24 cellular contexts compared by ENCODE assay signal in the genomic region with DNA sequence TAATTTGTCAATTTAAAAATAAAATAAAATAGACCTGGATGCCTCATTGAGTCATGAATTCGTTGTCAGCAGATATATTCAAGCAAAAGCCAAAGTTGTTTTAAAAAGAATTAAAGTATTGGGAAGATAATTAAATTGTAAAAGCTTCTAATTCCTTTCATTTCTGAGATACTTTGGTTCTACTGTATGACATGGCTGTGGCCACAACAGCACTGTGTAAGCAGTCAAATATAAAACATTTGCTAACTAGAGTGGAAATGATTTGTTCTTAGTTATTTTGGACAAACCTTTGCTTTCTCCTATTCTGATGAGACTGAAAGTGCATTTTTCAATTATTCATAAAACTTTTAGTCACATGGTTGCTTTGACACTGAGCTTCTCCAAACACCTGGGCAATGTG.
DNase-seq lines count a peak whose midpoint lies in the region; ATAC-seq, FAIRE-seq and TF ChIP-seq lines count a peak whose summit lies in the region.
"Had no signal": no experiment of that assay in that cellular context is flagged by ENCODE, and none has a peak within 500 bp of the region (broad histone marks: within the 10 kb centered on the region; RNA-seq: fewer than 3 reads in every experiment).

No MANE protein-coding gene starts in this region.

- H3K79me2 ChIP-seq in SK-N-SH (ENCODE audit: insufficient read depth) (no peaks in the 10 kb centered on the region), astrocyte (ENCODE audit: insufficient read depth, low read length) (no peaks in the 10 kb centered on the region)

- H3K4me3 ChIP-seq in SK-N-SH (ENCODE audit: low read depth in 2 of 2, low read length in 1 of 2) (no peak overlapping the region), astrocyte (ENCODE audit: insufficient read depth, low read depth, low read length) (no peak overlapping the region)
- H3K4me3 ChIP-seq: GM23338 had no signal

- 54% methylated on average over 1 of the region's 1 CpG for WGBS in SK-N-SH (ENCODE audit: low lambda C conversion rate)

- intact Hi-C loops in posterior cingulate gyrus (cut with DNase I): no loop called here
- intact Hi-C loops in sciatic nerve (cut with DNase I): no loop called here

- H4K20me1 ChIP-seq in SK-N-SH (ENCODE audit: insufficient read depth): no peaks in the 10 kb centered on the region
- H4K20me1 ChIP-seq in astrocyte (ENCODE audit: insufficient read depth, low read length): no peaks in the 10 kb centered on the region

- H3K36me3 Mint-ChIP-seq in astrocyte (ENCODE audit: low read depth, unreplicated experiment): no peaks in the 10 kb centered on the region
- H3K36me3 Mint-ChIP-seq: CD4-positive, CD25-positive, alpha-beta regulatory T cell; CD8-positive, alpha-beta memory T cell; IgD-negative memory B cell had no signal

- H3K9me3 Mint-ChIP-seq in astrocyte (ENCODE audit: unreplicated experiment): no peaks in the 10 kb centered on the region
- H3K9me3 Mint-ChIP-seq: GM23338, IgD-negative memory B cell had no signal

- ATAC-seq in SK-N-SH treated with all-trans-retinoic acid at 6 μM for 48 hours (peak; percentile 73), HG03432 (IDR thresholded peaks at IDR 0.05; ENCODE audit: unreplicated experiment) (no peak), sciatic nerve (no peak)
- ATAC-seq: GM23338, HCT116, HepG2 had no signal

- H3F3A ChIP-seq in SK-N-SH (replicated peaks; ENCODE audit: insufficient read depth): no peaks in the 10 kb centered on the region

- no peaks in the 10 kb centered on the region for H3K9me2 ChIP-seq in SK-N-SH

- H2AFZ ChIP-seq in SK-N-SH (ENCODE audit: low read depth) (no peak overlapping the region), astrocyte (ENCODE audit: low read depth, low read length) (no peak overlapping the region)
- H2AFZ ChIP-seq: GM23338 had no signal

- TF ChIP-seq EP300 in SK-N-SH (IDR thresholded peaks at IDR 0.05; ENCODE audit: borderline replicate concordance in 1 of 2, low read depth in 1 of 2, low read length in 1 of 2): no peak

- TF ChIP-seq CTCF in SK-N-SH (IDR thresholded peaks at IDR 0.05) (no peak), astrocyte (IDR thresholded peaks at IDR 0.05; ENCODE audit: insufficient read depth, low read depth, low read length) (no peak)

- H3K4me1 ChIP-seq in SK-N-SH (ENCODE audit: control insufficient read depth in 1 of 2, insufficient read depth in 2 of 2, low read depth in 1 of 2, low read length in 1 of 2) (0 out of 4 replicates have a peak, but pooled peaks cover 0 to 3% of the 10 kb centered on the region in 2 experiments), astrocyte (ENCODE audit: insufficient read depth, low read length) (no peaks in the 10 kb centered on the region)
- H3K4me1 ChIP-seq: BE2C had no signal

- H3K27ac ChIP-seq in SK-N-SH (ENCODE audit: low read depth in 2 of 2, low read length in 1 of 2) (no peak overlapping the region; a peak in 1 of 4 replicates), astrocyte (ENCODE audit: low read depth, low read length) (no peak overlapping the region)
- H3K27ac ChIP-seq: 22Rv1 had no signal

- no peak overlapping the region for H3K4me2 ChIP-seq in SK-N-SH
- H3K4me2 ChIP-seq in astrocyte (ENCODE audit: low read length): no peak overlapping the region
- H3K4me2 ChIP-seq: GM23338 had no signal

- no peak overlapping the region for H3K9ac ChIP-seq in SK-N-SH
- no peak overlapping the region for H3K9ac ChIP-seq in astrocyte (ENCODE audit: low read length)

- H3K4me3 Mint-ChIP-seq in astrocyte (ENCODE audit: unreplicated experiment): no peak overlapping the region
- H3K4me3 Mint-ChIP-seq: CD4-positive, CD25-positive, alpha-beta regulatory T cell; CD8-positive, alpha-beta memory T cell; GM23338; HFFc6; IgD-negative memory B cell had no signal

- no peak for TF ChIP-seq RAD21 in SK-N-SH (IDR thresholded peaks at IDR 0.05; ENCODE audit: low read length)

- H3K4me1 Mint-ChIP-seq in astrocyte (ENCODE audit: low read depth, unreplicated experiment): no peaks in the 10 kb centered on the region
- H3K4me1 Mint-ChIP-seq: CD4-positive, CD25-positive, alpha-beta regulatory T cell; CD8-positive, alpha-beta memory T cell; GM23338; IgD-negative memory B cell had no signal

- CTCF ChIA-PET in SK-N-SH (lab: Yijun Ruan, JAX): no interaction called here

- H3K27me3 Mint-ChIP-seq in astrocyte (ENCODE audit: low read depth, unreplicated experiment): no peaks in the 10 kb centered on the region
- H3K27me3 Mint-ChIP-seq: CD4-positive, CD25-positive, alpha-beta regulatory T cell; CD8-positive, alpha-beta memory T cell; IgD-negative memory B cell had no signal

- FAIRE-seq in astrocyte (lab: Jason Lieb, UNC): peak; percentile 54
- FAIRE-seq: D721Med, GM12892, GM18507, H54, HepG2 had no signal

- no peaks in the 10 kb centered on the region for H3K27me3 ChIP-seq in SK-N-SH (ENCODE audit: insufficient read depth)
- no peaks in the 10 kb centered on the region for H3K27me3 ChIP-seq in astrocyte (ENCODE audit: insufficient read depth, low read length)
- H3K27me3 ChIP-seq: BE2C had no signal

- no peaks in the 10 kb centered on the region for H3K36me3 ChIP-seq in SK-N-SH (replicated peaks in 1 of 2; ENCODE audit: control insufficient read depth in 1 of 2, insufficient read depth in 2 of 2, low read length in 1 of 2)
- H3K36me3 ChIP-seq in astrocyte (ENCODE audit: insufficient read depth, low read length): no peaks in the 10 kb centered on the region
- H3K36me3 ChIP-seq: BE2C had no signal

- no peak for DNase-seq in SK-N-SH
- DNase-seq in astrocyte (ENCODE audit: low read depth): peak; percentile 49
- peak; percentile 2 for DNase-seq in renal cortical epithelial cell (ENCODE audit: low read depth)
- DNase-seq in posterior cingulate gyrus: no peak
- no peak for DNase-seq in sciatic nerve (ENCODE audit: low spot score)
- DNase-seq: BE2C; C1 segment of cervical spinal cord; CD4-positive, CD25-positive, alpha-beta regulatory T cell; CD8-positive, alpha-beta memory T cell; COR-L47; GDM1; HFFc6; KBM-7 had no signal

- H3K9me3 ChIP-seq in SK-N-SH (no peaks in the 10 kb centered on the region), astrocyte (ENCODE audit: insufficient read depth, low read depth, low read length) (no peaks in the 10 kb centered on the region)
- H3K9me3 ChIP-seq: BE2C had no signal

- no peak overlapping the region for H3K27ac Mint-ChIP-seq in astrocyte (ENCODE audit: unreplicated experiment)
- H3K27ac Mint-ChIP-seq: CD4-positive, CD25-positive, alpha-beta regulatory T cell; CD8-positive, alpha-beta memory T cell; GM23338; HFFc6; IgD-negative memory B cell had no signal

- POLR2A ChIA-PET in SK-N-SH (lab: Yijun Ruan, JAX): no interaction called here

TF ChIP-seq in SK-N-SH treated with all-trans-retinoic acid at 6 μM for 48 hours, 23 proteins besides CTCF, POLR2A, EP300 and RAD21:
- TF ChIP-seq ISL1 (CRISPR knock-in tag; IDR thresholded peaks at IDR 0.05) (0 out of 2 replicates have a peak, but pooled peaks have one; percentile 24), ZNF70 (CRISPR knock-in tag; IDR thresholded peaks at IDR 0.05) (no peak)

TF ChIP-seq in SK-N-SH, 30 proteins besides CTCF, POLR2A, EP300 and RAD21 (continues in another document):
- TF ChIP-seq RCOR1 (IDR thresholded peaks at IDR 0.05; ENCODE audit: low read length) (no peak), ELF1 (IDR thresholded peaks at IDR 0.05) (no peak), GABPA (IDR thresholded peaks at IDR 0.05; ENCODE audit: low read depth) (no peak), CHD2 (IDR thresholded peaks at IDR 0.05; ENCODE audit: low read length, partially characterized antibody) (no peak), FOSL2 (IDR thresholded peaks at IDR 0.05; ENCODE audit: borderline replicate concordance, low read depth) (no peak), MAX (IDR thresholded peaks at IDR 0.05; ENCODE audit: low read depth) (no peak), POLR2AphosphoS5 (IDR thresholded peaks at IDR 0.05; ENCODE audit: low read depth, low read length) (no peak), NRF1 (IDR thresholded peaks at IDR 0.05; ENCODE audit: low read depth, low read length) (no peak), YY1 (IDR thresholded peaks at IDR 0.05; ENCODE audit: low read depth) (no peak), REST (IDR thresholded peaks at IDR 0.05; ENCODE audit: low read depth, low read length) (no peak), FOXJ3 (CRISPR knock-in tag; IDR thresholded peaks at IDR 0.05) (no peak), JUND (IDR thresholded peaks at IDR 0.05) (no peak), EZH2phosphoT487 (IDR thresholded peaks at IDR 0.05; ENCODE audit: borderline replicate concordance, low read depth) (no peak)

Comparison
In these comparisons a context has a peak if more than half of its experiments do, and no peak if none do; other contexts are left out.
1. DNase-seq: peak in astrocyte (single experiment) and renal cortical epithelial cell (single experiment); none in SK-N-SH (single experiment), posterior cingulate gyrus (0 of 10) and sciatic nerve (single experiment).